Comparison of ENCODE assay signal across 11 cellular contexts in genomic region chr7:126657599-126658358, GRCh38.
DNase-seq lines count a peak whose midpoint lies in the region; ATAC-seq, FAIRE-seq and TF ChIP-seq lines count a peak whose summit lies in the region.
"Had no signal": no experiment of that assay in that cellular context is flagged by ENCODE, and none has a peak within 500 bp of the region (broad histone marks: within the 10 kb centered on the region; RNA-seq: fewer than 3 reads in every experiment).

No MANE protein-coding gene starts in this region.

- H3K27ac Mint-ChIP-seq in activated CD4-positive, alpha-beta T cell treated with anti-CD3 and anti-CD28 coated beads, Interleukin-2, amount 10 ng/mL, durations not matched to agents 7 days and 5 days, result no peak overlapping the region

- H3K9me3 ChIP-seq in tibial artery, result no peaks in the 10 kb centered on the region
- H3K9me3 ChIP-seq: testis had no signal

- CTCF ChIA-PET in activated CD4-positive, alpha-beta T cell treated with anti-CD3 and anti-CD28 coated beads, Interleukin-2, amount 10 ng/mL, durations not matched to agents 7 days and 5 days (lab: Charles Lee), result interaction anchor here (0.8 kb wide), 1 partner anchor 17 kb away, joined by 3 read pairs; no protein-coding TSS in a partner anchor

- no peak for TF ChIP-seq CTCF in bronchial epithelial cell (IDR thresholded peaks at IDR 0.05; ENCODE audit: insufficient read depth, low read length, severe bottlenecking)
- no peak for TF ChIP-seq CTCF in tibial artery (IDR thresholded peaks at IDR 0.05)

- no peaks in the 10 kb centered on the region for H3K4me1 ChIP-seq in tibial artery
- H3K4me1 ChIP-seq: testis had no signal

- H3K36me3 ChIP-seq in bronchial epithelial cell (ENCODE audit: control insufficient read depth, insufficient read depth, low read length), result no peaks in the 10 kb centered on the region
- no peaks in the 10 kb centered on the region for H3K36me3 ChIP-seq in tibial artery

- POLR2A ChIA-PET in activated CD4-positive, alpha-beta T cell treated with anti-CD3 and anti-CD28 coated beads, Interleukin-2, amount 10 ng/mL, durations not matched to agents 7 days and 5 days (lab: Charles Lee), result no interaction called here

- H3K36me3 Mint-ChIP-seq in activated CD4-positive, alpha-beta T cell treated with anti-CD3 and anti-CD28 coated beads, Interleukin-2, amount 10 ng/mL, durations not matched to agents 7 days and 5 days (ENCODE audit: low read depth), result no peaks in the 10 kb centered on the region

- intact Hi-C loops in tibial artery (cut with DNase I; ENCODE audit: low total_unique reads), result no loop called here

- H3K27me3 Mint-ChIP-seq in activated CD4-positive, alpha-beta T cell treated with anti-CD3 and anti-CD28 coated beads, Interleukin-2, amount 10 ng/mL, durations not matched to agents 7 days and 5 days, result no peaks in the 10 kb centered on the region

- H3K4me3 Mint-ChIP-seq in activated CD4-positive, alpha-beta T cell treated with anti-CD3 and anti-CD28 coated beads, Interleukin-2, amount 10 ng/mL, durations not matched to agents 7 days and 5 days, result no peak overlapping the region

- H3K4me1 Mint-ChIP-seq in activated CD4-positive, alpha-beta T cell treated with anti-CD3 and anti-CD28 coated beads, Interleukin-2, amount 10 ng/mL, durations not matched to agents 7 days and 5 days, result no peaks in the 10 kb centered on the region

- DNase-seq in bronchial epithelial cell (ENCODE audit: low read depth), result peak; percentile 11
- no peak for DNase-seq in tibial artery
- no peak for DNase-seq in activated CD4-positive, alpha-beta T cell treated with anti-CD3 and anti-CD28 coated beads, Interleukin-2, amount 10 ng/mL, durations not matched to agents 7 days and 5 days
- DNase-seq in KG1 (lab: John Stamatoyannopoulos, UW), result no peak
- no peak for DNase-seq in NCI-H1092 treated with DMSO at 0.1 percent for 48 hours (lab: John Stamatoyannopoulos, UW)
- DNase-seq: DMS79, testis had no signal

- H3K4me3 ChIP-seq in bronchial epithelial cell (ENCODE audit: low read depth, low read length) (no peak overlapping the region), tibial artery (no peak overlapping the region)
- H3K4me3 ChIP-seq: testis had no signal

- no peaks in the 10 kb centered on the region for H3K9me3 Mint-ChIP-seq in activated CD4-positive, alpha-beta T cell treated with anti-CD3 and anti-CD28 coated beads, Interleukin-2, amount 10 ng/mL, durations not matched to agents 7 days and 5 days

- no peaks in the 10 kb centered on the region for H3K27me3 ChIP-seq in bronchial epithelial cell (ENCODE audit: control insufficient read depth, insufficient read depth, low read length)
- H3K27me3 ChIP-seq in tibial artery, result no peaks in the 10 kb centered on the region
- H3K27me3 ChIP-seq: testis had no signal

- no peak overlapping the region for H3K27ac ChIP-seq in tibial artery
- H3K27ac ChIP-seq: testis had no signal

- ATAC-seq in GM18517 (IDR thresholded peaks at IDR 0.05; ENCODE audit: unreplicated experiment) (peak; percentile 86), GM21528 (IDR thresholded peaks at IDR 0.05; ENCODE audit: low FRiP score, unreplicated experiment) (peak; percentile 89), HG03196 (IDR thresholded peaks at IDR 0.05; ENCODE audit: unreplicated experiment) (peak; percentile 91)

- FAIRE-seq in bronchial epithelial cell (lab: Jason Lieb, UNC), result no peak
- FAIRE-seq: HTR-8/SVneo had no signal
